ENCODE assay signal across 8 cellular contexts in the genomic region with DNA sequence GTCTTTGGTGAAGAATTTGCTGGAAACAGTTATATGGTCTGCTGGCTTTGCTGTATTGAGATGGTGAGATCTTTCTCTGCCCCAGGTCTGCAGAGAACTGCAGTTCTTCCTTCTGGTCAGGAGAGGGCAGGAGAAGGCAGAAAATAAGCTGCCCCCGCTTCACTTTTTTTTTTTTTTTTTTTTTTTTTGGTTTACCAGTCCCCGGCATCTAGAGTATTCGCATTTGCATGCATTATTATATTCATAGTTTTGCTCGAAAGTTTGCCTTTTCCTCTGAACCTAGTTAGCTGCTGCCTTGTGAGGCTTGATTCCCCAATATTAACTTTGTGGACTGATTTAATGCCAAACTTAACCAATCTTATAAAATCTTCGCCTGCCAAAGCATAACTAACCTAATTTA.
DNase-seq lines count a peak whose midpoint lies in the region; ATAC-seq and TF ChIP-seq lines count a peak whose summit lies in the region.

No MANE protein-coding gene starts in this region.

- peaks cover 32 to 56% of the 10 kb centered on the region in 2 donors for H3K27me3 Mint-ChIP-seq in effector memory CD8-positive, alpha-beta T cell

- peak; percentile 88 for DNase-seq in AG08395 (ENCODE audit: low spot score)
- peak; percentile 89 for DNase-seq in GM10266 (ENCODE audit: extremely low spot score)
- peak; percentile 45 for DNase-seq in NCI-H1048 (lab: John Stamatoyannopoulos, UW)
- peak; percentile 42 for DNase-seq in SKM-1 treated with dmso at 0.1 percent for 144 hours (lab: John Stamatoyannopoulos, UW; ENCODE audit: unreplicated experiment)
- peak; percentile 22 to 33 (median 27) for DNase-seq in effector memory CD8-positive, alpha-beta T cell
- peak; percentile 37 for DNase-seq in midbrain (lab: John Stamatoyannopoulos, UW)
- no peak for DNase-seq in stimulated activated CD4-positive, alpha-beta T cell treated with anti-CD3 and anti-CD28 coated beads, Interleukin-1b, Interleukin-23, amount 100 ng/mL, for 48 hours

- TF ChIP-seq CTCF in GM10266 (IDR thresholded peaks at IDR 0.05; ENCODE audit: control insufficient read depth, insufficient read depth, low read depth, missing control alignments), result peak; percentile 96

- H3K4me3 Mint-ChIP-seq in effector memory CD8-positive, alpha-beta T cell, result no peak overlapping the region

- H3K36me3 Mint-ChIP-seq in effector memory CD8-positive, alpha-beta T cell (ENCODE audit: insufficient read depth), result peaks cover 11% of the 10 kb centered on the region

- H3K4me1 Mint-ChIP-seq in effector memory CD8-positive, alpha-beta T cell (ENCODE audit: low read depth in 2 of 2), result no peaks in the 10 kb centered on the region

- H3K9me3 Mint-ChIP-seq in effector memory CD8-positive, alpha-beta T cell, result no peaks in the 10 kb centered on the region

- ATAC-seq in effector memory CD8-positive, alpha-beta T cell (replicated peaks), result peak; percentile 94
- ATAC-seq in HG02763 (IDR thresholded peaks at IDR 0.05; ENCODE audit: unreplicated experiment), result no peak

- no peak overlapping the region for H3K27ac Mint-ChIP-seq in effector memory CD8-positive, alpha-beta T cell
